ENCODE assay signal across 29 cellular contexts in genomic region chr9:128933731-128934130, GRCh38. TPM values are rescaled to one million over a fixed set of nuclear protein-coding genes. Genes with fewer than 3 reads are reported as not detected.
"Had no signal": no experiment of that assay in that cellular context is flagged by ENCODE, and none has a peak within 500 bp of the region (broad histone marks: within the 10 kb centered on the region; RNA-seq: fewer than 3 reads in every experiment).

No MANE protein-coding gene starts in this region.

- H2AFZ ChIP-seq: PC-9 had no signal

- ATAC-seq: activated CD4-positive, alpha-beta T cell treated with anti-CD3 and anti-CD28 coated beads for 36 hours; activated CD8-positive, alpha-beta T cell treated with anti-CD3 and anti-CD28 coated beads, Interleukin-2, amount 10 ng/mL, durations not matched to agents 7 days and 5 days; activated naive CD4-positive, alpha-beta T cell treated with anti-CD3 and anti-CD28 coated beads, Interleukin-2, amount 50 U/mL, for 72 hours; activated T-cell treated with anti-CD3 and anti-CD28 coated beads, Interleukin-2, amount 50 U/mL, for 4 hours; K562 had no signal

- H3K36me3 ChIP-seq: adrenal gland, SJCRH30 had no signal

- H3K27ac ChIP-seq: adrenal gland, PC-9, RWPE1, SJCRH30, SK-N-MC had no signal

- DNase-seq: activated CD4-positive, alpha-beta T cell treated with anti-CD3 and anti-CD28 coated beads for 36 hours; activated CD4-positive, alpha-beta T cell treated with anti-CD3 and anti-CD28 coated beads, Interleukin-2, amount 10 ng/mL, durations not matched to agents 7 days and 5 days; activated CD4-positive, alpha-beta T cell treated with anti-CD3 and anti-CD28 coated beads, Interleukin-2, amount 50 U/mL, for 48 hours; activated CD8-positive, alpha-beta T cell treated with anti-CD3 and anti-CD28 coated beads, Interleukin-2, amount 10 ng/mL, durations not matched to agents 7 days and 5 days; activated gamma-delta T cell treated with Interleukin-2 at 50 U/mL for 16 hours; activated naive CD4-positive, alpha-beta T cell treated with anti-CD3 and anti-CD28 coated beads for 36 hours; activated T-cell treated with anti-CD3 and anti-CD28 coated beads, Interleukin-2, amount 50 U/mL, for 4 hours; adrenal gland; NCI-H1092 treated with DMSO at 0.1 percent for 48 hours; NCI-H1417; NCI-H146; NCI-H187; NCI-H2029 treated with DMSO at 0.1 percent for 48 hours; NCI-H2107; NCI-H2171; NCI-H510A; NCI-H526; NCI-H748 treated with DMSO at 0.1 percent for 48 hours; PC-9; Right ventricle myocardium superior; SJCRH30 had no signal

- H3K4me2 ChIP-seq: PC-9 had no signal

- H3K4me3 ChIP-seq: adrenal gland, K562, PC-9, SJCRH30, SK-N-MC had no signal

- H3K27me3 ChIP-seq: adrenal gland, SJCRH30 had no signal

- H3K4me1 ChIP-seq: adrenal gland, SJCRH30 had no signal

- FAIRE-seq: bronchial epithelial cell, K562, RCC 7860, TTC549 had no signal

- H3K9me3 ChIP-seq: adrenal gland, SJCRH30 had no signal

RNA-seq across cellular contexts. Expression of gene PHYHD1, which starts 12.9 kb away (rescaled TPM):
- total RNA-seq: M059J had no signal
